10 cellular contexts compared by ENCODE assay signal in the genomic region with DNA sequence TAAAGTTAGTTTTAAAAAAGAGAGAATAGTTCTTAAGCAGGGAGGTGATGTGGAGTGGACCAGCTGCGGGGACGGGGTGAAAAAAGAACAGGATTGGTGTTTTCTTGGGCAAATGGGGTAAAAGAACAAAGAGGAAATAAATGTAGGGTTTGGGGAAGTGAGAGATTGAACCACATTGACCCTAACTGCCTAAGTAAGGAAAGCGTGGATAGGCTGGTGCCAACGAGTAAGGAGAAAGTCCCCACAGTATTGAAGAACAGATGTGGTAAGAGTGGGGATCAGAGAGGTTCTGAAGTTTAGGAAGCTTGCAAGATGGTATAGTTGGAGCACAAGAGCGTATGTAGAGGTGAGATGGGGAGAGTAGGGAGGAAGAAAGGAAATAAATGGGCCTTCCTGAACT. TPM values are rescaled to one million over a fixed set of nuclear protein-coding genes. Genes with fewer than 3 reads are reported as not detected.
DNase-seq lines count a peak whose midpoint lies in the region; ATAC-seq and TF ChIP-seq lines count a peak whose summit lies in the region.
"Had no signal": no experiment of that assay in that cellular context is flagged by ENCODE, and none has a peak within 500 bp of the region (broad histone marks: within the 10 kb centered on the region; RNA-seq: fewer than 3 reads in every experiment).

No MANE protein-coding gene starts in this region.

- peaks cover 73% of the 10 kb centered on the region for H3K4me1 Mint-ChIP-seq in activated T-cell treated with anti-CD3 and anti-CD28 coated beads, Interleukin-2, amount 50 U/mL, for 24 hours (ENCODE audit: low read depth)

- peak; percentile 20 for ATAC-seq in left lobe of liver
- no peak for ATAC-seq in HG02759 (IDR thresholded peaks at IDR 0.05; ENCODE audit: unreplicated experiment)

- H3K27ac ChIP-seq in SK-N-MC (peak overlapping the region; percentile 77; the same call in 1 of the 2 replicates), thyroid gland (peak overlapping the region; percentile 48 to 79 (median 61))

- H3K4me3 ChIP-seq in SK-N-MC (no peak overlapping the region), thyroid gland (replicated peaks in 1 of 3) (no peak overlapping the region)

- intact Hi-C loops in thyroid gland (cut with DNase I): no loop called here

- DNase-seq in activated T-cell treated with anti-CD3 and anti-CD28 coated beads, Interleukin-2, amount 50 U/mL, for 24 hours: no peak
- no peak for DNase-seq in activated T-cell treated with anti-CD3 and anti-CD28 coated beads, Interleukin-2, amount 50 U/mL, for 1 hour
- DNase-seq in SK-N-MC (ENCODE audit: low read depth, low spot score) (no peak), left lobe of liver (ENCODE audit: low spot score) (no peak), thyroid gland (no peak), NCI-H524 treated with DMSO at 0.1 percent for 48 hours (lab: John Stamatoyannopoulos, UW) (no peak), AG20443 (ENCODE audit: low spot score) (no peak)
- DNase-seq: activated CD4-positive, alpha-beta memory T cell treated with anti-CD3 and anti-CD28 coated beads, Interleukin-2, amount 10 ng/mL, durations not matched to agents 7 days and 5 days; islet precursor cell had no signal

- peaks cover 60% of the 10 kb centered on the region for H3K36me3 Mint-ChIP-seq in activated T-cell treated with anti-CD3 and anti-CD28 coated beads, Interleukin-2, amount 50 U/mL, for 24 hours (ENCODE audit: low read depth)

- H3K27me3 Mint-ChIP-seq in activated T-cell treated with anti-CD3 and anti-CD28 coated beads, Interleukin-2, amount 50 U/mL, for 24 hours: no peaks in the 10 kb centered on the region
- H3K27me3 Mint-ChIP-seq: activated CD4-positive, alpha-beta memory T cell treated with anti-CD3 and anti-CD28 coated beads, Interleukin-2, amount 10 ng/mL, durations not matched to agents 7 days and 5 days had no signal

- H3K9ac ChIP-seq in SK-N-MC (ENCODE audit: insufficient read length): no peak overlapping the region

- peaks cover 38 to 50% of the 10 kb centered on the region in 2 donors for H3K4me1 ChIP-seq in thyroid gland

- TF ChIP-seq POLR2A in thyroid gland (IDR thresholded peaks at IDR 0.05): no peak

- H3K27ac Mint-ChIP-seq in activated T-cell treated with anti-CD3 and anti-CD28 coated beads, Interleukin-2, amount 50 U/mL, for 24 hours: peak overlapping the region; percentile 13
- H3K27ac Mint-ChIP-seq: activated CD4-positive, alpha-beta memory T cell treated with anti-CD3 and anti-CD28 coated beads, Interleukin-2, amount 10 ng/mL, durations not matched to agents 7 days and 5 days had no signal

- no peak for TF ChIP-seq CTCF in thyroid gland (IDR thresholded peaks at IDR 0.05)

- H3K36me3 ChIP-seq in SK-N-MC (ENCODE audit: insufficient read depth, low read length) (peaks cover 31% of the 10 kb centered on the region), thyroid gland (no peaks in the 10 kb centered on the region)

- no peaks in the 10 kb centered on the region for H3K27me3 ChIP-seq in thyroid gland

- no peaks in the 10 kb centered on the region for H3K9me3 ChIP-seq in SK-N-MC (ENCODE audit: low read depth, low read length)
- no peaks in the 10 kb centered on the region for H3K9me3 ChIP-seq in thyroid gland

- H3K9me3 Mint-ChIP-seq in activated T-cell treated with anti-CD3 and anti-CD28 coated beads, Interleukin-2, amount 50 U/mL, for 24 hours: no peaks in the 10 kb centered on the region
- H3K9me3 Mint-ChIP-seq: activated CD4-positive, alpha-beta memory T cell treated with anti-CD3 and anti-CD28 coated beads, Interleukin-2, amount 10 ng/mL, durations not matched to agents 7 days and 5 days had no signal

- no peak overlapping the region for H3K4me3 Mint-ChIP-seq in activated T-cell treated with anti-CD3 and anti-CD28 coated beads, Interleukin-2, amount 50 U/mL, for 24 hours
- H3K4me3 Mint-ChIP-seq: activated CD4-positive, alpha-beta memory T cell treated with anti-CD3 and anti-CD28 coated beads, Interleukin-2, amount 10 ng/mL, durations not matched to agents 7 days and 5 days had no signal

- WGBS in thyroid gland, 2 donors: 79 to 89% methylated on average over 5 of the region's 5 CpGs

RNA-seq across cellular contexts. Expression of gene IREB2, which starts 17.0 kb away (rescaled TPM):
- total RNA-seq in left lobe of liver (25.1 TPM), thyroid gland (10 to 100 TPM; 40.7 to 71.5 (median 51.0) TPM)

RNA-seq across cellular contexts. Expression of gene HYKK, which starts 52.4 kb away (rescaled TPM):
- total RNA-seq in left lobe of liver (5.4 TPM), thyroid gland (10 to 100 TPM in 1 of 4 donors, 1 to 10 TPM in 3; 7.0 to 15.0 (median 9.1) TPM)
